In the genomic region with DNA sequence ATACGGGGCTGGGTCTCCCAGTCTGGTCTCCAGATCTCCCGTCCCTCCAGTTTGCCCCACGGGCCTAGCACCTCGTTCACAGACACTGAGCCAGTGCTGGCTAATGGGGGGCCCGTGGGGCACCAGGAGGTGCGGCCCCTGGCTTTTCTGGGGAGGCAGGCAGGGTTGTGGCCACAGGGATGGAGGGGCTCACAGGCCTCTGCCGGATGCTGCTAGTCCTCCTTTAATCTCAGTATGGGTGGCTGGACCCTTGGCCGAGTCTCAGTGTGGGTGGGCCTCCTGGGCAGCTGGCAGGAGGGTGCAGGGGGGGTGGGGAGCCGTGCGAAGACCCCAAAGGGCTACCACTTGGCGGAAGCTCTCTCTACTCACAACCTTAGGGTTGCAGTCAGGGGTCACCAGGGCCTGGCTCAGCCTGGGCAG, we compare ENCODE assay signal across 25 cellular contexts. TPM values are rescaled to one million over a fixed set of nuclear protein-coding genes. Genes with fewer than 3 reads are reported as not detected.
DNase-seq lines count a peak whose midpoint lies in the region; ATAC-seq and TF ChIP-seq lines count a peak whose summit lies in the region.
"Had no signal": no experiment of that assay in that cellular context is flagged by ENCODE, and none has a peak within 500 bp of the region (broad histone marks: within the 10 kb centered on the region; RNA-seq: fewer than 3 reads in every experiment).

No MANE protein-coding gene starts in this region.

- TF ChIP-seq CTCF in heart left ventricle (IDR thresholded peaks at IDR 0.05): no peak
- TF ChIP-seq CTCF in esophagus squamous epithelium (IDR thresholded peaks at IDR 0.05): no peak
- no peak for TF ChIP-seq CTCF in parathyroid adenoma (IDR thresholded peaks at IDR 0.05)
- no peak for TF ChIP-seq CTCF in transverse colon (IDR thresholded peaks at IDR 0.05)

- H3K27me3 ChIP-seq in heart left ventricle (peaks cover 0 to 61% (median 14%) of the 10 kb centered on the region in 9 donors), esophagus squamous epithelium (peaks cover 8 to 96% (median 15%) of the 10 kb centered on the region in 4 donors), parathyroid adenoma (ENCODE audit: control insufficient read depth, insufficient read depth, low read length) (no peaks in the 10 kb centered on the region), transverse colon (peaks cover 97% of the 10 kb centered on the region), HAP-1 (ENCODE audit: low read depth) (peaks cover 2% of the 10 kb centered on the region; the same call in 1 of the 2 replicates)

- H3K36me3 ChIP-seq in heart left ventricle (peaks cover 0 to 23% (median 8%) of the 10 kb centered on the region in 9 donors), esophagus squamous epithelium (no peaks in the 10 kb centered on the region), parathyroid adenoma (ENCODE audit: control insufficient read depth, insufficient read depth, low read length) (no peaks in the 10 kb centered on the region), transverse colon (no peaks in the 10 kb centered on the region), HAP-1 (replicated peaks) (no peaks in the 10 kb centered on the region)
- H3K36me3 ChIP-seq: thoracic aorta had no signal

- DNase-seq in heart left ventricle (no peak), left ventricle myocardium superior (no peak), esophagus squamous epithelium (lab: John Stamatoyannopoulos, UW) (no peak), transverse colon (no peak), HAP-1 (ENCODE audit: low spot score in 2 of 2) (no peak), DMS114 treated with DMSO at 0.1 percent for 48 hours (lab: John Stamatoyannopoulos, UW; ENCODE audit: unreplicated experiment) (no peak)
- DNase-seq: 8988T; activated naive CD4-positive, alpha-beta T cell treated with Interleukin-2 at 50 U/mL for 16 hours; activated T-cell treated with anti-CD3 and anti-CD28 coated beads, Interleukin-2, amount 50 U/mL, for 24 hours; amniotic stem cell; DND-41; foreskin fibroblast; MV-4-11; naive thymus-derived CD4-positive, alpha-beta T cell; NCI-H1694; NCI-H69; stimulated activated CD4-positive, alpha-beta T cell treated with anti-CD3 and anti-CD28 coated beads, Interleukin-1b, Interleukin-23, amount 100 ng/mL, for 48 hours; T1000 had no signal

- TF ChIP-seq POLR2A in heart left ventricle (IDR thresholded peaks at IDR 0.05) (no peak), esophagus squamous epithelium (IDR thresholded peaks at IDR 0.05) (no peak), transverse colon (IDR thresholded peaks at IDR 0.05) (no peak)

- ATAC-seq in heart left ventricle (no peak), left ventricle myocardium superior (no peak), GM19463 (IDR thresholded peaks at IDR 0.05; ENCODE audit: unreplicated experiment) (no peak)
- ATAC-seq: HCT116; naive thymus-derived CD4-positive, alpha-beta T cell had no signal

- H3K27ac ChIP-seq in heart left ventricle: peak overlapping the region; percentile 78 to 96 (median 91)
- H3K27ac ChIP-seq in esophagus squamous epithelium: peak overlapping the region; percentile 56 to 82 (median 72)
- H3K27ac ChIP-seq in parathyroid adenoma: peak overlapping the region; percentile 46
- peak overlapping the region; percentile 13 to 51 (median 26) for H3K27ac ChIP-seq in transverse colon
- H3K27ac ChIP-seq: KMS-11 had no signal

- WGBS in heart left ventricle, 4 donors: 67 to 72% (median 69%) methylated on average over 9 to 11 of the region's 11 CpGs
- no CpG with 5 or more reads among the region's 11 CpGs for WGBS in esophagus squamous epithelium, 2 donors
- WGBS in transverse colon (ENCODE audit: low coverage in 1 of 2), 2 donors: 75% methylated on average over 9 of the region's 11 CpGs; no CpG with 5 or more reads in 1 of the 2 donors

- in situ Hi-C loops in transverse colon (cut with MboI; ENCODE audit: low pct_ligation_motif_present in 1 of 4, low pct_unique_long_range_greater_than_20kb in 1 of 4, low sequenced_read_pairs in 3 of 4): no loop called here
- in situ Hi-C loops in HAP-1 (cut with MboI; ENCODE audit: low sequenced_read_pairs): no loop called here

- H3K79me2 ChIP-seq in parathyroid adenoma: no peaks in the 10 kb centered on the region

- peaks cover 0 to 54% (median 29%) of the 10 kb centered on the region in 12 donors for H3K4me1 ChIP-seq in heart left ventricle
- H3K4me1 ChIP-seq in esophagus squamous epithelium: peaks cover 30 to 80% (median 41%) of the 10 kb centered on the region in 3 donors
- no peaks in the 10 kb centered on the region for H3K4me1 ChIP-seq in parathyroid adenoma
- H3K4me1 ChIP-seq in transverse colon: peaks cover 0 to 5% (median 4%) of the 10 kb centered on the region in 4 donors
- no peaks in the 10 kb centered on the region for H3K4me1 ChIP-seq in HAP-1

- H3K4me3 ChIP-seq in heart left ventricle: peak overlapping the region in 11 of 12 donors; percentile 20 to 91 (median 61)
- peak overlapping the region in 2 of 4 donors; percentile 9 to 63 for H3K4me3 ChIP-seq in esophagus squamous epithelium
- H3K4me3 ChIP-seq in parathyroid adenoma (ENCODE audit: low read depth, low read length): no peak overlapping the region
- no peak overlapping the region for H3K4me3 ChIP-seq in transverse colon
- H3K4me3 ChIP-seq in HAP-1: no peak overlapping the region
- H3K4me3 ChIP-seq: GM12878, thoracic aorta had no signal

- H3K4me2 ChIP-seq in parathyroid adenoma (ENCODE audit: low read length): no peak overlapping the region
- H3K4me2 ChIP-seq: KMS-11 had no signal

- H3K9me3 ChIP-seq in heart left ventricle: no peaks in the 10 kb centered on the region
- no peaks in the 10 kb centered on the region for H3K9me3 ChIP-seq in esophagus squamous epithelium
- H3K9me3 ChIP-seq in parathyroid adenoma (ENCODE audit: control insufficient read depth, low read length): no peaks in the 10 kb centered on the region
- no peaks in the 10 kb centered on the region for H3K9me3 ChIP-seq in transverse colon
- no peaks in the 10 kb centered on the region for H3K9me3 ChIP-seq in HAP-1
- H3K9me3 ChIP-seq: thoracic aorta had no signal

- H2AFZ ChIP-seq in parathyroid adenoma: no peak overlapping the region

- no peak for TF ChIP-seq EP300 in transverse colon (IDR thresholded peaks at IDR 0.05; ENCODE audit: low read depth)

- intact Hi-C loops in heart left ventricle (cut with DNase I) (no loop called here), left ventricle myocardium superior (cut with micrococcal nuclease) (no loop called here), esophagus squamous epithelium (cut with DNase I) (no loop called here), transverse colon (cut with DNase I; ENCODE audit: low total_unique reads) (no loop called here)

- H3K9ac ChIP-seq in parathyroid adenoma: no peak overlapping the region
- H3K9ac ChIP-seq: KMS-11 had no signal

RNA-seq across cellular contexts. Expression of gene SOX18, which starts 1.6 kb away (rescaled TPM):
- total RNA-seq in heart left ventricle (10 to 100 TPM; 37.0 to 75.9 (median 50.7) TPM), left ventricle myocardium superior (36.8 TPM), esophagus squamous epithelium (1 to 10 TPM; 1.3 to 4.5 (median 3.9) TPM), transverse colon (10 to 100 TPM in 1 of 4 donors, 1 to 10 TPM in 3; 1.8 to 14.2 (median 6.5) TPM)
- polyA plus RNA-seq in heart left ventricle: 10 to 100 TPM; 23.5 to 31.1 TPM
- total RNA-seq: HT-29 had no signal
- polyA plus RNA-seq: naive thymus-derived CD4-positive, alpha-beta T cell had no signal

RNA-seq across cellular contexts. Expression of gene TCEA2, which starts 12.0 kb away (rescaled TPM):
- total RNA-seq in heart left ventricle (10 to 100 TPM; 19.2 to 52.1 (median 42.9) TPM), left ventricle myocardium superior (35.6 TPM), esophagus squamous epithelium (10 to 100 TPM in 2 of 4 donors, 1 to 10 TPM in 2; 1.8 to 25.2 (median 8.9) TPM), transverse colon (10 to 100 TPM in 3 of 4 donors, 1 to 10 TPM in 1; 5.6 to 94.3 (median 14.8) TPM)
- polyA plus RNA-seq in heart left ventricle: 10 to 100 TPM; 23.6 to 32.9 TPM

RNA-seq across cellular contexts. Expression of gene C20orf204, which starts 15.1 kb away (rescaled TPM):
- total RNA-seq in heart left ventricle (1 to 10 TPM in 1 of 9 donors, under 1 TPM in 8; 0.16 to 1.2 (median 0.56) TPM), left ventricle myocardium superior (0.35 TPM), esophagus squamous epithelium (under 1 TPM in 3 of 4 donors, not detected in 1; 0.26 to 0.57 (median 0.57) TPM), transverse colon (10 to 100 TPM in 1 of 4 donors, 1 to 10 TPM in 1, under 1 TPM in 1, not detected in 1; 0.68 to 34.8 (median 1.4) TPM)
- polyA plus RNA-seq in heart left ventricle: under 1 TPM; 0.35 to 0.42 TPM

RNA-seq across cellular contexts. Expression of gene RGS19, which starts 28.3 kb away (rescaled TPM):
- 10 to 100 TPM in 2 of 9 donors, 1 to 10 TPM in 7; 3.2 to 25.6 (median 5.3) TPM for total RNA-seq in heart left ventricle
- polyA plus RNA-seq in heart left ventricle: 1 to 10 TPM; 3.7 to 6.5 TPM
- 5.4 TPM for total RNA-seq in left ventricle myocardium superior
- 10 to 100 TPM in 3 of 4 donors, 1 to 10 TPM in 1; 7.4 to 14.4 (median 11.0) TPM for total RNA-seq in esophagus squamous epithelium
- 10 to 100 TPM in 2 of 4 donors, 1 to 10 TPM in 1, not detected in 1; 5.5 to 37.4 (median 10.8) TPM for total RNA-seq in transverse colon

RNA-seq across cellular contexts. Expression of gene OPRL1, which starts 28.8 kb away (rescaled TPM):
- total RNA-seq in heart left ventricle: 1 to 10 TPM in 3 of 9 donors, under 1 TPM in 6; 0.18 to 1.9 (median 0.67) TPM
- under 1 TPM; 0.21 to 0.27 TPM for polyA plus RNA-seq in heart left ventricle
- 0.27 TPM for total RNA-seq in left ventricle myocardium superior
- total RNA-seq in esophagus squamous epithelium: under 1 TPM in 3 of 4 donors, not detected in 1; 0.34 to 0.91 (median 0.76) TPM
- total RNA-seq in transverse colon: under 1 TPM in 2 of 4 donors, not detected in 2; 0.14 to 0.32 TPM

Comparison
In these comparisons a context has a peak if more than half of its experiments do, and no peak if none do; other contexts are left out.
1. H3K27ac ChIP-seq: peak in every context shown above with its lines; median percentile 91 in heart left ventricle; 72 in esophagus squamous epithelium; 46 in parathyroid adenoma; 26 in transverse colon.
2. H3K4me3 ChIP-seq: peak in heart left ventricle (11 of 12); none in parathyroid adenoma (single experiment), transverse colon (0 of 4) and HAP-1 (single experiment).